1 cellular context compared by ENCODE assay signal in genomic region chr1:19884312-19884711, GRCh38.
TF ChIP-seq lines count a peak whose summit lies in the region.

No MANE protein-coding gene starts in this region.

TF ChIP-seq in SK-N-SH, 30 proteins besides CTCF, POLR2A, EP300 and RAD21 (continued from another document):
- TF ChIP-seq, protein P1, sequence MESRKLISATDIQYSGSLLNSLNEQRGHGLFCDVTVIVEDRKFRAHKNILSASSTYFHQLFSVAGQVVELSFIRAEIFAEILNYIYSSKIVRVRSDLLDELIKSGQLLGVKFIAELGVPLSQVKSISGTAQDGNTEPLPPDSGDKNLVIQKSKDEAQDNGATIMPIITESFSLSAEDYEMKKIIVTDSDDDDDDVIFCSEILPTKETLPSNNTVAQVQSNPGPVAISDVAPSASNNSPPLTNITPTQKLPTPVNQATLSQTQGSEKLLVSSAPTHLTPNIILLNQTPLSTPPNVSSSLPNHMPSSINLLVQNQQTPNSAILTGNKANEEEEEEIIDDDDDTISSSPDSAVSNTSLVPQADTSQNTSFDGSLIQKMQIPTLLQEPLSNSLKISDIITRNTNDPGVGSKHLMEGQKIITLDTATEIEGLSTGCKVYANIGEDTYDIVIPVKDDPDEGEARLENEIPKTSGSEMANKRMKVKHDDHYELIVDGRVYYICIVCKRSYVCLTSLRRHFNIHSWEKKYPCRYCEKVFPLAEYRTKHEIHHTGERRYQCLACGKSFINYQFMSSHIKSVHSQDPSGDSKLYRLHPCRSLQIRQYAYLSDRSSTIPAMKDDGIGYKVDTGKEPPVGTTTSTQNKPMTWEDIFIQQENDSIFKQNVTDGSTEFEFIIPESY (IDR thresholded peaks at IDR 0.05; ENCODE audit: borderline replicate concordance, low read depth) = no peak
- TF ChIP-seq SMC3 (IDR thresholded peaks at IDR 0.05; ENCODE audit: low read depth, low read length) (no peak), NFIC (IDR thresholded peaks at IDR 0.05; ENCODE audit: borderline replicate concordance) (no peak), ELF1 (IDR thresholded peaks at IDR 0.05) (no peak), YY1 (IDR thresholded peaks at IDR 0.05; ENCODE audit: low read depth) (no peak), TEAD4 (IDR thresholded peaks at IDR 0.05; ENCODE audit: borderline replicate concordance, insufficient read depth) (no peak), GABPA (IDR thresholded peaks at IDR 0.05; ENCODE audit: low read depth) (no peak)
- TF ChIP-seq, protein P2, sequence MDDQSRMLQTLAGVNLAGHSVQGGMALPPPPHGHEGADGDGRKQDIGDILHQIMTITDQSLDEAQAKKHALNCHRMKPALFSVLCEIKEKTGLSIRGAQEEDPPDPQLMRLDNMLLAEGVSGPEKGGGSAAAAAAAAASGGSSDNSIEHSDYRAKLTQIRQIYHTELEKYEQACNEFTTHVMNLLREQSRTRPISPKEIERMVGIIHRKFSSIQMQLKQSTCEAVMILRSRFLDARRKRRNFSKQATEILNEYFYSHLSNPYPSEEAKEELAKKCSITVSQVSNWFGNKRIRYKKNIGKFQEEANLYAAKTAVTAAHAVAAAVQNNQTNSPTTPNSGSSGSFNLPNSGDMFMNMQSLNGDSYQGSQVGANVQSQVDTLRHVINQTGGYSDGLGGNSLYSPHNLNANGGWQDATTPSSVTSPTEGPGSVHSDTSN (IDR thresholded peaks at IDR 0.05) = no peak
